In the genomic region with DNA sequence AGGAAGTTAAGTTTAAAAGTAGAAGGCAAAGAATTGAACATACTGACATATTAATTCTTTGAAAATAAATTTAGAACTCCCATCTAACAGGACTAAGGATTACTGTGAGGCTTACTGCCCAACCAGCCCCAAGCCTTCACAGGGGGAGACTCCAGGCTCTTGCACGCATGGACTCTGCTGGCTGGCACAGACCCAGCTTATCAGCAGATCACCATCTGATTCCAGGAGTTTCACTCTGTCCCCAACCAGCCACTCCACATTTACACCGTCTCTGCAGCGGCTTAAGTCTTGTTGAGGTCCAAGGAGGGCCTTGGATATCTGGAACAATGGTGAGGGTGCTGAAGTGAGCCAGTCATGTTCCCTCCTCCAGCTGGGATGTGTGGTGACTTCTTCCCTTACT, we compare ENCODE assay signal across 25 cellular contexts. TPM values are rescaled to one million over a fixed set of nuclear protein-coding genes. Genes with fewer than 3 reads are reported as not detected.
DNase-seq lines count a peak whose midpoint lies in the region; ATAC-seq and TF ChIP-seq lines count a peak whose summit lies in the region.
"Had no signal": no experiment of that assay in that cellular context is flagged by ENCODE, and none has a peak within 500 bp of the region (broad histone marks: within the 10 kb centered on the region; RNA-seq: fewer than 3 reads in every experiment).

No MANE protein-coding gene starts in this region.

- no peaks in the 10 kb centered on the region for H3K27me3 ChIP-seq in SK-N-SH (ENCODE audit: insufficient read depth)
- H3K27me3 ChIP-seq: BLaER1 treated with 17β-estradiol and CSF1 and Interleukin-3, amounts not matched to agents 10 nM and 100 nM had no signal

- intact Hi-C loops in left colon (cut with DNase I, micrococcal nuclease) = no loop called here

- no peaks in the 10 kb centered on the region for H3K36me3 ChIP-seq in SK-N-SH (replicated peaks in 1 of 2; ENCODE audit: control insufficient read depth in 1 of 2, insufficient read depth in 2 of 2, low read length in 1 of 2)
- H3K36me3 ChIP-seq: BLaER1 treated with 17β-estradiol and CSF1 and Interleukin-3, amounts not matched to agents 10 nM and 100 nM had no signal

- H3K4me1 Mint-ChIP-seq in type B pancreatic cell (ENCODE audit: unreplicated experiment) (no peaks in the 10 kb centered on the region), endothelial cell (ENCODE audit: unreplicated experiment) (peaks cover 3% of the 10 kb centered on the region)

- 37% methylated on average over 3 of the region's 3 CpGs for WGBS in SK-N-SH (ENCODE audit: low lambda C conversion rate)

- TF ChIP-seq EP300 in SK-N-SH (IDR thresholded peaks at IDR 0.05; ENCODE audit: borderline replicate concordance in 1 of 2, low read depth in 1 of 2, low read length in 1 of 2) = no peak

- H3F3A ChIP-seq in SK-N-SH (replicated peaks; ENCODE audit: insufficient read depth) = no peaks in the 10 kb centered on the region

- H3K9me3 Mint-ChIP-seq in type B pancreatic cell (no peaks in the 10 kb centered on the region), endothelial cell (ENCODE audit: unreplicated experiment) (no peaks in the 10 kb centered on the region)
- H3K9me3 Mint-ChIP-seq: CD4-positive, alpha-beta T cell had no signal

- H2AFZ ChIP-seq in SK-N-SH (ENCODE audit: low read depth) = no peak overlapping the region

- CTCF ChIA-PET in SK-N-SH (lab: Yijun Ruan, JAX) = interaction anchor here (0.6 to 1.1 kb wide), 2 partner anchors 413 to 419 kb away, joined by 3 read pairs; no protein-coding TSS in a partner anchor

- no peaks in the 10 kb centered on the region for H3K79me2 ChIP-seq in SK-N-SH (ENCODE audit: insufficient read depth)

- H3K4me3 ChIP-seq in SK-N-SH (ENCODE audit: low read depth in 2 of 2, low read length in 1 of 2) = no peak overlapping the region
- H3K4me3 ChIP-seq: BLaER1 treated with 17β-estradiol and CSF1 and Interleukin-3, amounts not matched to agents 10 nM and 100 nM had no signal

- peak; percentile 28 for DNase-seq in SK-N-SH
- DNase-seq in SK-N-DZ (ENCODE audit: low spot score) = peak; percentile 42
- DNase-seq in left colon = peak in 1 of 2 donors; percentile 22
- DNase-seq in type B pancreatic cell (ENCODE audit: extremely low spot score, unreplicated experiment) = no peak
- DNase-seq in endothelial cell (ENCODE audit: low spot score) = no peak
- DNase-seq in mesenteric fat pad (ENCODE audit: low spot score) = no peak
- DNase-seq: AML-193; CD4-positive, alpha-beta T cell; DND-41; Karpas-422; MV-4-11; NCI-H1105; NCI-H1436 treated with DMSO at 0.1 percent for 48 hours; NCI-H187 treated with DMSO at 0.1 percent for 48 hours; NCI-H446; NCI-H524 treated with DMSO at 0.1 percent for 48 hours; NCI-H82; NK-92 treated with Interleukin-12 subunit alpha and Interleukin-12 subunit beta, amount 100 ng/mL, for 24 hours; RPMI8226; SHP77; SW 1271 had no signal

- ATAC-seq in SK-N-SH treated with all-trans-retinoic acid at 6 μM for 48 hours (no peak), left colon (peak; percentile 63), GM18505 (IDR thresholded peaks at IDR 0.05; ENCODE audit: unreplicated experiment) (no peak)

- H3K9me2 ChIP-seq in SK-N-SH = no peaks in the 10 kb centered on the region

- POLR2A ChIA-PET in SK-N-SH (lab: Yijun Ruan, JAX) = no interaction called here

- no peaks in the 10 kb centered on the region for H4K20me1 ChIP-seq in SK-N-SH (ENCODE audit: insufficient read depth)
- H4K20me1 ChIP-seq: BLaER1 treated with 17β-estradiol and CSF1 and Interleukin-3, amounts not matched to agents 10 nM and 100 nM had no signal

- H3K27ac ChIP-seq in SK-N-SH (ENCODE audit: low read depth in 2 of 2, low read length in 1 of 2) = no peak overlapping the region
- H3K27ac ChIP-seq: BLaER1 treated with 17β-estradiol and CSF1 and Interleukin-3, amounts not matched to agents 10 nM and 100 nM; HL-60 had no signal

- TF ChIP-seq CTCF in SK-N-SH (IDR thresholded peaks at IDR 0.05) (no peak), type B pancreatic cell (conservative IDR thresholded peaks at IDR 0.05) (no peak), endothelial cell (IDR thresholded peaks at IDR 0.05; ENCODE audit: unreplicated experiment) (no peak)

- no peak for TF ChIP-seq RAD21 in SK-N-SH (IDR thresholded peaks at IDR 0.05; ENCODE audit: low read length)

- H3K9me3 ChIP-seq in SK-N-SH = no peaks in the 10 kb centered on the region
- H3K9me3 ChIP-seq: BLaER1 treated with 17β-estradiol and CSF1 and Interleukin-3, amounts not matched to agents 10 nM and 100 nM had no signal

- H3K27ac Mint-ChIP-seq in type B pancreatic cell (peak overlapping the region; percentile 93), endothelial cell (ENCODE audit: unreplicated experiment) (no peak overlapping the region)
- H3K27ac Mint-ChIP-seq: CD4-positive, alpha-beta T cell had no signal

- no peak overlapping the region for H3K4me3 Mint-ChIP-seq in type B pancreatic cell
- H3K4me3 Mint-ChIP-seq in endothelial cell (ENCODE audit: unreplicated experiment) = no peak overlapping the region
- H3K4me3 Mint-ChIP-seq: CD4-positive, alpha-beta T cell had no signal

- no peak for TF ChIP-seq POLR2A in GM18505 (IDR thresholded peaks at IDR 0.05; ENCODE audit: borderline replicate concordance, extremely low read depth, insufficient read depth, insufficient read length)

- H3K4me1 ChIP-seq in SK-N-SH (ENCODE audit: control insufficient read depth in 1 of 2, insufficient read depth in 2 of 2, low read depth in 1 of 2, low read length in 1 of 2) = peaks cover 0 to 3% of the 10 kb centered on the region in 2 experiments; a peak in 1 of 4 replicates

- H3K36me3 Mint-ChIP-seq in type B pancreatic cell = no peaks in the 10 kb centered on the region
- no peaks in the 10 kb centered on the region for H3K36me3 Mint-ChIP-seq in endothelial cell (ENCODE audit: low read depth, unreplicated experiment)

- no peak overlapping the region for H3K4me2 ChIP-seq in SK-N-SH
- H3K4me2 ChIP-seq: BLaER1 treated with 17β-estradiol and CSF1 and Interleukin-3, amounts not matched to agents 10 nM and 100 nM had no signal

- H3K27me3 Mint-ChIP-seq in type B pancreatic cell (no peaks in the 10 kb centered on the region), endothelial cell (ENCODE audit: unreplicated experiment) (no peaks in the 10 kb centered on the region)

- no peak overlapping the region for H3K9ac ChIP-seq in SK-N-SH
- H3K9ac ChIP-seq: BLaER1 treated with 17β-estradiol and CSF1 and Interleukin-3, amounts not matched to agents 10 nM and 100 nM had no signal

TF ChIP-seq in SK-N-SH, 30 proteins besides CTCF, POLR2A, EP300 and RAD21:
- TF ChIP-seq SIN3A (IDR thresholded peaks at IDR 0.05; ENCODE audit: borderline replicate concordance, low read depth, low read length) (no peak), GATA2 (CRISPR knock-in tag; IDR thresholded peaks at IDR 0.05) (peak; percentile 49)

TF ChIP-seq in SK-N-SH treated with all-trans-retinoic acid at 6 μM for 48 hours, 23 proteins besides CTCF, POLR2A, EP300 and RAD21 (continues in another document):
- no peak for TF ChIP-seq TOX (CRISPR knock-in tag; IDR thresholded peaks at IDR 0.05; ENCODE audit: borderline replicate concordance)
- no peak for TF ChIP-seq ZNF565 (CRISPR knock-in tag; conservative IDR thresholded peaks at IDR 0.05; ENCODE audit: low read depth)
- no peak for TF ChIP-seq RARB (CRISPR knock-in tag; IDR thresholded peaks at IDR 0.05)
- TF ChIP-seq CSRNP3 (CRISPR knock-in tag; IDR thresholded peaks at IDR 0.05) = no peak
- no peak for TF ChIP-seq PPARA (CRISPR knock-in tag; IDR thresholded peaks at IDR 0.05; ENCODE audit: borderline replicate concordance)
- no peak for TF ChIP-seq ESRRG (CRISPR knock-in tag; IDR thresholded peaks at IDR 0.05)
- no peak for TF ChIP-seq PATZ1 (CRISPR knock-in tag; IDR thresholded peaks at IDR 0.05; ENCODE audit: borderline replicate concordance)
- TF ChIP-seq TCF4 (CRISPR knock-in tag; IDR thresholded peaks at IDR 0.05; ENCODE audit: borderline replicate concordance) = no peak

RNA-seq across cellular contexts. Expression of gene OTUD4, which starts 16.4 kb away (rescaled TPM):
- polyA plus RNA-seq in SK-N-SH (2012; rRNA removed) = 8.5 and 11.6 TPM in 2 replicates
- 12.0 and 13.9 TPM in 2 replicates for polyA plus RNA-seq in SK-N-SH (2012; cell fraction: cytosol; rRNA removed)
- polyA plus RNA-seq in SK-N-SH (2012; cell fraction: nucleus; rRNA removed) = 8.4 and 16.6 TPM in 2 replicates
- polyA plus RNA-seq in SK-N-DZ (2014; cell fraction: cytosol; rRNA removed) = 8.3 and 8.4 TPM in 2 replicates
- polyA plus RNA-seq in SK-N-DZ (2014; cell fraction: nucleus; rRNA removed) = 15.2 and 21.5 TPM in 2 replicates
- total RNA-seq in left colon (10 to 100 TPM; 30.3 to 31.2 TPM), type B pancreatic cell (ENCODE audit: low replicate concordance) (38.8 and 39.0 TPM in 2 replicates), endothelial cell (ENCODE audit: unreplicated experiment) (43.1 TPM), mesenteric fat pad (35.2 TPM)

Comparison
In these comparisons a context has a peak if more than half of its experiments do, and no peak if none do; other contexts are left out.
1. DNase-seq: peak in SK-N-SH (single experiment) and SK-N-DZ (single experiment); none in type B pancreatic cell (single experiment), endothelial cell (single experiment) and mesenteric fat pad (single experiment).